Comparison of ENCODE assay signal across 1 cellular context in genomic region chr2:152335016-152335850, GRCh38.
TF ChIP-seq lines count a peak whose summit lies in the region.

FMNL2 (plus strand) TSS chr2:152335174.

TF ChIP-seq in HepG2, 621 proteins besides CTCF, POLR2A, EP300 and RAD21 (continued from another document and continues in another):
- TF ChIP-seq ZBTB33 (CRISPR knock-in tag; IDR thresholded peaks at IDR 0.05), result peak; percentile 16; the same call in 1 of the 2 replicates
- TF ChIP-seq AKAP8 (CRISPR knock-in tag; IDR thresholded peaks at IDR 0.05), result peak; percentile 90
- TF ChIP-seq NR2F1 (CRISPR knock-in tag; IDR thresholded peaks at IDR 0.05), result no peak
- TF ChIP-seq REL (CRISPR knock-in tag; conservative IDR thresholded peaks at IDR 0.05), result 0 out of 2 replicates have a peak, but pooled peaks have one; percentile 24
- no peak for TF ChIP-seq SETDB1 (CRISPR knock-in tag; IDR thresholded peaks at IDR 0.05; ENCODE audit: borderline replicate concordance)
- TF ChIP-seq ZNF484 (CRISPR knock-in tag; IDR thresholded peaks at IDR 0.05; ENCODE audit: borderline replicate concordance, low read depth), result no peak
- TF ChIP-seq GABPA (IDR thresholded peaks at IDR 0.05; ENCODE audit: low read depth, low read length), result no peak
- peak; percentile 53 for TF ChIP-seq GABPA (CRISPR knock-in tag; IDR thresholded peaks at IDR 0.05; ENCODE audit: low read depth)
- peak; percentile 76; the same call in 1 of the 2 replicates for TF ChIP-seq ZNF597 (CRISPR knock-in tag; IDR thresholded peaks at IDR 0.05)
- TF ChIP-seq PHF8 (CRISPR knock-in tag; IDR thresholded peaks at IDR 0.05), result peak; percentile 89
- TF ChIP-seq TBX3 (IDR thresholded peaks at IDR 0.05; ENCODE audit: borderline replicate concordance), result peak; percentile 57; the same call in 1 of the 2 replicates
- TF ChIP-seq IRF2 (CRISPR knock-in tag; IDR thresholded peaks at IDR 0.05), result peak; percentile 87
- peak; percentile 88; the same call in 1 of the 2 replicates for TF ChIP-seq ZNF503 (CRISPR knock-in tag; IDR thresholded peaks at IDR 0.05)
- TF ChIP-seq ZNF792 (CRISPR knock-in tag; IDR thresholded peaks at IDR 0.05), result peak; percentile 79; the same call in 1 of the 2 replicates
- TF ChIP-seq WIZ (CRISPR knock-in tag; IDR thresholded peaks at IDR 0.05), result peak; percentile 49; the same call in 1 of the 2 replicates
- TF ChIP-seq SMARCE1 (IDR thresholded peaks at IDR 0.05; ENCODE audit: borderline replicate concordance), result no peak
- peak; percentile 58; the same call in 1 of the 2 replicates for TF ChIP-seq ZFP82 (CRISPR knock-in tag; IDR thresholded peaks at IDR 0.05; ENCODE audit: borderline replicate concordance)
- no peak for TF ChIP-seq ZUFSP (CRISPR knock-in tag; IDR thresholded peaks at IDR 0.05; ENCODE audit: borderline replicate concordance)
- TF ChIP-seq ZNF335 (CRISPR knock-in tag; IDR thresholded peaks at IDR 0.05), result peak; percentile 92
- TF ChIP-seq ATF3 (CRISPR knock-in tag; IDR thresholded peaks at IDR 0.05), result peak; percentile 72; the same call in 1 of the 2 replicates
- no peak for TF ChIP-seq ZNF644 (CRISPR knock-in tag; IDR thresholded peaks at IDR 0.05; ENCODE audit: low read depth)
- peak; percentile 79 for TF ChIP-seq KDM4B (CRISPR knock-in tag; IDR thresholded peaks at IDR 0.05)
- 0 out of 2 replicates have a peak, but pooled peaks have one; percentile 27 for TF ChIP-seq ZNF3 (CRISPR knock-in tag; IDR thresholded peaks at IDR 0.05)
- TF ChIP-seq TRIM24 (CRISPR knock-in tag; IDR thresholded peaks at IDR 0.05), result no peak
- TF ChIP-seq ZKSCAN8 (CRISPR knock-in tag; IDR thresholded peaks at IDR 0.05; ENCODE audit: borderline replicate concordance), result peak; percentile 84
- TF ChIP-seq ZNF652 (CRISPR knock-in tag; IDR thresholded peaks at IDR 0.05; ENCODE audit: borderline replicate concordance, low read depth), result no peak
- peak; percentile 98 for TF ChIP-seq SP4 (CRISPR knock-in tag; IDR thresholded peaks at IDR 0.05)
- TF ChIP-seq ZNF280B (CRISPR knock-in tag; IDR thresholded peaks at IDR 0.05; ENCODE audit: borderline replicate concordance), result peak; percentile 44; the same call in 1 of the 2 replicates
- peak; percentile 94 for TF ChIP-seq POLR2G (IDR thresholded peaks at IDR 0.05; ENCODE audit: low read depth, low read length)
- peak; percentile 82; the same call in 1 of the 2 replicates for TF ChIP-seq ZNF501 (CRISPR knock-in tag; IDR thresholded peaks at IDR 0.05)
- TF ChIP-seq ZBTB26 (CRISPR knock-in tag; IDR thresholded peaks at IDR 0.05; ENCODE audit: borderline replicate concordance), result peak; percentile 99; the same call in 1 of the 2 replicates
- TF ChIP-seq CSRNP1 (CRISPR knock-in tag; IDR thresholded peaks at IDR 0.05), result peak; percentile 79
- TF ChIP-seq FOXA3 (CRISPR knock-in tag; IDR thresholded peaks at IDR 0.05), result peak; percentile 58
- peak; percentile 60; the same call in 1 of the 2 replicates for TF ChIP-seq ATF1 (CRISPR knock-in tag; IDR thresholded peaks at IDR 0.05)
- TF ChIP-seq AGO2 (optimal IDR thresholded peaks at IDR 0.05; ENCODE audit: low read depth, low read length), result peak; percentile 57
- no peak for TF ChIP-seq CREB3 (CRISPR knock-in tag; IDR thresholded peaks at IDR 0.05)
- TF ChIP-seq HMG20B (CRISPR knock-in tag; conservative IDR thresholded peaks at IDR 0.05), result 0 out of 2 replicates have a peak, but pooled peaks have one; percentile 12
- peak; percentile 82; the same call in 1 of the 2 replicates for TF ChIP-seq ZFP91 (CRISPR knock-in tag; IDR thresholded peaks at IDR 0.05; ENCODE audit: borderline replicate concordance)
